ENCODE assay signal across 14 cellular contexts in genomic region chr7:116772423-116772852, GRCh38.
DNase-seq lines count a peak whose midpoint lies in the region; ATAC-seq, FAIRE-seq and TF ChIP-seq lines count a peak whose summit lies in the region.
"Had no signal": no experiment of that assay in that cellular context is flagged by ENCODE, and none has a peak within 500 bp of the region (broad histone marks: within the 10 kb centered on the region; RNA-seq: fewer than 3 reads in every experiment).

No MANE protein-coding gene starts in this region.

- peak; percentile 100 for FAIRE-seq in A549 (lab: Jason Lieb, UNC)

- H3K4me2 ChIP-seq in A549 = peak overlapping the region; percentile 81

- no peaks in the 10 kb centered on the region for H3K36me3 Mint-ChIP-seq in immature natural killer cell

- no peak for TF ChIP-seq POLR2A in A549 (IDR thresholded peaks at IDR 0.05; ENCODE audit: low read length)

- CTCF ChIA-PET in A549 (lab: Yijun Ruan, JAX) = interaction anchor here (0.7 to 2.3 kb wide), 3 partner anchors 9 to 32 kb away, joined by 3 to 14 read pairs (median 6); no protein-coding TSS in a partner anchor

- no peaks in the 10 kb centered on the region for H3K4me1 Mint-ChIP-seq in immature natural killer cell

- ATAC-seq in A549 (peak; percentile 75 to 87), HG02588 (IDR thresholded peaks at IDR 0.05; ENCODE audit: unreplicated experiment) (no peak), HG02870 (IDR thresholded peaks at IDR 0.05; ENCODE audit: unreplicated experiment) (no peak)

- peaks cover 76% of the 10 kb centered on the region for H3K4me1 ChIP-seq in A549

- H3K27ac ChIP-seq in A549 (peak overlapping the region; percentile 88 to 90), brain microvascular endothelial cell (peak overlapping the region; percentile 22)

- peaks cover 0 to 4% (median 2%) of the 10 kb centered on the region in 3 donors for H3K27me3 Mint-ChIP-seq in immature natural killer cell (ENCODE audit: low read depth in 3 of 3)

- peak overlapping the region; percentile 17; the same call in 1 of the 3 replicates for H3K4me3 ChIP-seq in A549
- H3K4me3 ChIP-seq in brain microvascular endothelial cell (ENCODE audit: low read depth, low read length) = no peak overlapping the region
- H3K4me3 ChIP-seq: lung had no signal

- DNase-seq in A549 (ENCODE audit: low read depth in 1 of 2, low spot score in 1 of 2) = peak; percentile 85 to 88
- peak; percentile 86 for DNase-seq in HT-29 (ENCODE audit: low spot score)
- no peak for DNase-seq in brain microvascular endothelial cell
- DNase-seq in kidney tubule cell (ENCODE audit: low spot score) = peak; percentile 98
- no peak for DNase-seq in activated CD4-positive, alpha-beta T cell treated with anti-CD3 and anti-CD28 coated beads, Interleukin-2, amount 50 U/mL, for 4 hours
- DNase-seq in immature natural killer cell = no peak
- DNase-seq: activated naive CD4-positive, alpha-beta T cell; effector memory CD4-positive, alpha-beta T cell; NCI-H2081 treated with DMSO at 0.1 percent for 48 hours; RPMI8226; stimulated activated CD8-positive, alpha-beta memory T cell treated with anti-CD3 and anti-CD28 coated beads, Interleukin-4, amount 100 ng/mL, for 48 hours had no signal

- peaks cover 0 to 2% (median 0%) of the 10 kb centered on the region in 6 donors for H3K9me3 Mint-ChIP-seq in immature natural killer cell

- peak; percentile 45 to 57; a peak in 2 of 5 replicates for TF ChIP-seq EP300 in A549 (IDR thresholded peaks at IDR 0.05)

- no peak; a peak in 1 of 5 replicates for TF ChIP-seq RAD21 in A549 (conservative IDR thresholded peaks at IDR 0.05 in 1 of 2, IDR thresholded peaks at IDR 0.05 in 1 of 2)

- POLR2A ChIA-PET in A549 (lab: Yijun Ruan, JAX) = interaction anchor here (1.0 kb wide), 1 partner anchor 56 kb away, joined by 3 read pairs; no protein-coding TSS in a partner anchor

- no peaks in the 10 kb centered on the region for H3K27me3 ChIP-seq in brain microvascular endothelial cell (replicated peaks)

- H3K27ac Mint-ChIP-seq in immature natural killer cell = no peak overlapping the region

- H3K4me3 Mint-ChIP-seq in immature natural killer cell = no peak overlapping the region

- TF ChIP-seq CTCF in A549 (IDR thresholded peaks at IDR 0.05) (no peak), brain microvascular endothelial cell (IDR thresholded peaks at IDR 0.05; ENCODE audit: low read depth, low read length, missing control alignments) (no peak)

- no peaks in the 10 kb centered on the region for H3K36me3 ChIP-seq in brain microvascular endothelial cell (replicated peaks)

- peaks cover 4% of the 10 kb centered on the region; the same call in 2 of the 3 replicates for H3K9me3 ChIP-seq in A549

- in situ Hi-C loops in brain microvascular endothelial cell (cut with HindIII; ENCODE audit: low pct_ligation_motif_present, low sequenced_read_pairs) = no loop called here

TF ChIP-seq in A549, 52 proteins besides CTCF, POLR2A, EP300 and RAD21 (continues in another document):
- TF ChIP-seq PHF8 (IDR thresholded peaks at IDR 0.05; ENCODE audit: borderline replicate concordance, low read depth) (no peak), ZFP36 (IDR thresholded peaks at IDR 0.05; ENCODE audit: borderline replicate concordance, partially characterized antibody) (no peak), BCL3 (IDR thresholded peaks at IDR 0.05) (peak; percentile 58; the same call in 1 of the 3 replicates), CBX2 (IDR thresholded peaks at IDR 0.05; ENCODE audit: borderline replicate concordance, low read depth) (no peak), CHD4 (IDR thresholded peaks at IDR 0.05; ENCODE audit: borderline replicate concordance) (no peak), HOXA7 (CRISPR knock-in tag; IDR thresholded peaks at IDR 0.05) (no peak), MYC (IDR thresholded peaks at IDR 0.05; ENCODE audit: borderline replicate concordance, low read length) (no peak), HEYL (CRISPR knock-in tag; IDR thresholded peaks at IDR 0.05) (no peak), NPAS2 (CRISPR knock-in tag; IDR thresholded peaks at IDR 0.05; ENCODE audit: borderline replicate concordance) (no peak), HES2 (IDR thresholded peaks at IDR 0.05) (no peak), SMC3 (IDR thresholded peaks at IDR 0.05) (0 out of 3 replicates have a peak, but pooled peaks have one; percentile 10), ELK1 (IDR thresholded peaks at IDR 0.05; ENCODE audit: low read depth, low read length) (no peak), HDAC2 (IDR thresholded peaks at IDR 0.05) (no peak), REST (IDR thresholded peaks at IDR 0.05) (no peak), RFX5 (IDR thresholded peaks at IDR 0.05) (no peak), POLR2AphosphoS2 (conservative IDR thresholded peaks at IDR 0.05; ENCODE audit: low read length) (no peak), TFCP2L1 (CRISPR knock-in tag; IDR thresholded peaks at IDR 0.05) (no peak), MAX (IDR thresholded peaks at IDR 0.05) (no peak), MAZ (IDR thresholded peaks at IDR 0.05; ENCODE audit: borderline replicate concordance, low read depth, low read length) (no peak), JUNB (IDR thresholded peaks at IDR 0.05) (peak; percentile 97), HMGXB4 (CRISPR knock-in tag; IDR thresholded peaks at IDR 0.05; ENCODE audit: borderline replicate concordance) (no peak), KDM5A (IDR thresholded peaks at IDR 0.05) (no peak), ESRRA (IDR thresholded peaks at IDR 0.05; ENCODE audit: borderline replicate concordance, low read length) (no peak), RCOR1 (IDR thresholded peaks at IDR 0.05; ENCODE audit: low read depth, low read length) (no peak), CBX8 (IDR thresholded peaks at IDR 0.05) (no peak)

Comparison
In these comparisons a context has a peak if more than half of its experiments do, and no peak if none do; other contexts are left out.
1. ATAC-seq: peak in A549 (2 of 2); none in HG02588 (single experiment) and HG02870 (single experiment).
2. DNase-seq: peak in A549 (2 of 2), HT-29 (single experiment) and kidney tubule cell (single experiment); none in brain microvascular endothelial cell (single experiment), activated CD4-positive, alpha-beta T cell treated with anti-CD3 and anti-CD28 coated beads, Interleukin-2, amount 50 U/mL, for 4 hours (0 of 2) and immature natural killer cell (0 of 3).